In the genomic region with DNA sequence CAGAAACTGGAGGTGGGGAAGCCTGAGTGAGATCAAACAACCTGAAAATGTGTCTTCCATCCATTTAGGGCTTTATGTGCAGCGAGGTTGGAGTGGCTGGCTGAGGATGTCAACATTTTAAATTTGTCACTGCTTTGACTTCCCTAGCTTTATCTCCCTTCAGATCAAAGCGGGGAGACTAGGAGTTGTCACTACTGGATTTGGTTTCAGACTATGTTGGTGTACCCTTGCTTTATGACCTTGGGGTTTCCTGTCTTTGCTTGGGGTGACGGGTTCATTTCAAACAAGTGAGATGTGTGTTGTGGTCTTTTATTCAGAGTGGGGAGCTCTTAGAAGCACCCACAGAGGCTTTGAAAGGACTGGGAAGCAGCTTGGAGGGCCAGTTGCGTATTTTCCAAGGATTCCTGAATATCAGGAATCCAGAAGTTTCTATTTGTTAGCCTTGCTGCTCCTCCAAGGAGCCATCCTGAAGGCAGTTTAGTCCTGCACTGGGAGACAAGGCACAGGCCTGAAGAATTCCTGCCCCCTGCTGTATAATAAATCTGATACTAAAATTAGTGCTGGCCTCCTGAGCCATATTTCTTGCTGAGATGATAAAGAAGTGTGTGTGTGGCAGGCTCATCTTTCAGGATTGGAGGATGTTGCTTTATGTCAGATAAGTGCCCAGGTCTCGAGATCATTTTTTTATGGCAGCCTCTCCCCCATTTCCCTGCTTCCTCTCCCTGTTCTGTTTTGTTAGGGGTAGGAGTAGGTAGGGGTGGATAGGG, we compare ENCODE assay signal across 10 cellular contexts. TPM values are rescaled to one million over a fixed set of nuclear protein-coding genes. Genes with fewer than 3 reads are reported as not detected.
DNase-seq lines count a peak whose midpoint lies in the region; ATAC-seq and TF ChIP-seq lines count a peak whose summit lies in the region.
"Had no signal": no experiment of that assay in that cellular context is flagged by ENCODE, and none has a peak within 500 bp of the region (broad histone marks: within the 10 kb centered on the region; RNA-seq: fewer than 3 reads in every experiment).

No MANE protein-coding gene starts in this region.

- POLR2A ChIA-PET in activated CD4-positive, alpha-beta T cell treated with anti-CD3 and anti-CD28 coated beads for 36 hours (lab: Charles Lee), result interaction anchor here (0.6 kb wide), 1 partner anchor 107 kb away, joined by 3 read pairs; no protein-coding TSS in a partner anchor
- POLR2A ChIA-PET in PC-3 (lab: Charles Lee; ENCODE audit: unreplicated experiment) (no interaction called here), PC-9 (lab: Charles Lee; ENCODE audit: unreplicated experiment) (no interaction called here)

- H3K4me2 ChIP-seq in PC-3 (ENCODE audit: low read length) (no peak overlapping the region), parathyroid adenoma (ENCODE audit: low read length) (no peak overlapping the region), PC-9 (no peak overlapping the region)

- peaks cover 39% of the 10 kb centered on the region for H3K36me3 Mint-ChIP-seq in activated CD4-positive, alpha-beta T cell treated with anti-CD3 and anti-CD28 coated beads for 36 hours (ENCODE audit: low read depth)

- TF ChIP-seq CTCF in PC-3 (conservative IDR thresholded peaks at IDR 0.05; ENCODE audit: low read depth, low read length), result no peak
- peak; percentile 27 for TF ChIP-seq CTCF in parathyroid adenoma (IDR thresholded peaks at IDR 0.05)
- no peak for TF ChIP-seq CTCF in PC-9 (conservative IDR thresholded peaks at IDR 0.05)

- H3K36me3 ChIP-seq in PC-3 (ENCODE audit: low read depth, low read length) (peaks cover 4% of the 10 kb centered on the region; the same call in 1 of the 2 replicates), parathyroid adenoma (ENCODE audit: control insufficient read depth, insufficient read depth, low read length) (no peaks in the 10 kb centered on the region), PC-9 (ENCODE audit: low read depth) (no peaks in the 10 kb centered on the region)
- H3K36me3 ChIP-seq: uterus had no signal

- no peak overlapping the region for H3K27ac ChIP-seq in PC-3 (ENCODE audit: low read length)
- H3K27ac ChIP-seq in caudate nucleus (ENCODE audit: low read depth, low read length), result peak overlapping the region; percentile 75
- H3K27ac ChIP-seq in parathyroid adenoma, result peak overlapping the region; percentile 81
- H3K27ac ChIP-seq in PC-9, result no peak overlapping the region
- H3K27ac ChIP-seq: epithelial cell of prostate had no signal

- H4K20me1 ChIP-seq in PC-3 (ENCODE audit: low read length) (no peaks in the 10 kb centered on the region), PC-9 (ENCODE audit: insufficient read depth) (no peaks in the 10 kb centered on the region)

- H3K27me3 Mint-ChIP-seq in activated CD4-positive, alpha-beta T cell treated with anti-CD3 and anti-CD28 coated beads for 36 hours, result no peaks in the 10 kb centered on the region

- H3K4me1 Mint-ChIP-seq in activated CD4-positive, alpha-beta T cell treated with anti-CD3 and anti-CD28 coated beads for 36 hours, result peaks cover 77% of the 10 kb centered on the region

- no peaks in the 10 kb centered on the region for H3K9me3 Mint-ChIP-seq in activated CD4-positive, alpha-beta T cell treated with anti-CD3 and anti-CD28 coated beads for 36 hours (ENCODE audit: low read depth)

- DNase-seq in activated CD4-positive, alpha-beta T cell treated with anti-CD3 and anti-CD28 coated beads for 36 hours, result no peak
- no peak for DNase-seq in activated CD4-positive, alpha-beta T cell treated with anti-CD3 and anti-CD28 coated beads for 4 hours
- DNase-seq in PC-3, result no peak
- no peak for DNase-seq in caudate nucleus (lab: John Stamatoyannopoulos, UW)
- no peak for DNase-seq in PC-9
- DNase-seq: uterus had no signal

- no peak overlapping the region for H3K9ac ChIP-seq in PC-3 (ENCODE audit: low read length)
- H3K9ac ChIP-seq in parathyroid adenoma, result no peak overlapping the region

- BruUV-seq in PC-3 (replicated peaks; lab: Mats Ljungman, UMichigan) (no TSS peak), PC-9 (replicated peaks; lab: Mats Ljungman, UMichigan) (no TSS peak)

- H3F3A ChIP-seq in PC-3 (ENCODE audit: low read length, unreplicated experiment), result peaks cover 4% of the 10 kb centered on the region
- H3F3A ChIP-seq in PC-9 (ENCODE audit: insufficient read depth, low read depth), result no peaks in the 10 kb centered on the region

- H3K4me3 ChIP-seq in PC-3 (ENCODE audit: low read length) (no peak overlapping the region), parathyroid adenoma (ENCODE audit: low read depth, low read length) (no peak overlapping the region), PC-9 (no peak overlapping the region)
- H3K4me3 ChIP-seq: uterus had no signal

- H3K79me2 ChIP-seq in PC-3 (ENCODE audit: low read length) (no peaks in the 10 kb centered on the region), parathyroid adenoma (peaks cover 57% of the 10 kb centered on the region), PC-9 (ENCODE audit: low read depth) (no peaks in the 10 kb centered on the region)

- no peak overlapping the region for H3K4me3 Mint-ChIP-seq in activated CD4-positive, alpha-beta T cell treated with anti-CD3 and anti-CD28 coated beads for 36 hours

- H2AFZ ChIP-seq in PC-3 (ENCODE audit: low read length) (no peak overlapping the region), parathyroid adenoma (no peak overlapping the region), PC-9 (no peak overlapping the region)

- ATAC-seq in activated CD4-positive, alpha-beta T cell treated with anti-CD3 and anti-CD28 coated beads for 36 hours, result peak; percentile 46
- ATAC-seq in PC-3, result peak; percentile 33; the same call in 1 of the 2 replicates
- no peak for ATAC-seq in HG03175 (IDR thresholded peaks at IDR 0.05; ENCODE audit: unreplicated experiment)
- no peak for ATAC-seq in HG02981 (IDR thresholded peaks at IDR 0.05; ENCODE audit: unreplicated experiment)

- peak overlapping the region; percentile 55 for H3K27ac Mint-ChIP-seq in activated CD4-positive, alpha-beta T cell treated with anti-CD3 and anti-CD28 coated beads for 36 hours

- H3K27me3 ChIP-seq in PC-3 (ENCODE audit: low read length) (no peaks in the 10 kb centered on the region), parathyroid adenoma (ENCODE audit: control insufficient read depth, insufficient read depth, low read length) (no peaks in the 10 kb centered on the region), PC-9 (ENCODE audit: insufficient read depth, low read depth) (peaks cover 53% of the 10 kb centered on the region)
- H3K27me3 ChIP-seq: uterus had no signal

- CTCF ChIA-PET in activated CD4-positive, alpha-beta T cell treated with anti-CD3 and anti-CD28 coated beads for 36 hours (lab: Charles Lee), result interaction anchor here (0.7 to 1.3 kb wide), 3 partner anchors 9 to 390 kb away, joined by 3 to 4 read pairs (median 4); no protein-coding TSS in a partner anchor
- CTCF ChIA-PET in PC-3 (lab: Charles Lee) (interaction anchor here (0.6 kb wide), 1 partner anchor 423 kb away, joined by 4 read pairs; no protein-coding TSS in a partner anchor), PC-9 (lab: Charles Lee) (no interaction called here)

- H3K4me1 ChIP-seq in PC-3 (ENCODE audit: insufficient read depth, low read length), result no peaks in the 10 kb centered on the region
- H3K4me1 ChIP-seq in parathyroid adenoma, result peaks cover 55% of the 10 kb centered on the region
- no peaks in the 10 kb centered on the region for H3K4me1 ChIP-seq in PC-9 (replicated peaks; ENCODE audit: insufficient read depth)
- H3K4me1 ChIP-seq: uterus had no signal

- H3K9me2 ChIP-seq in PC-3 (replicated peaks; ENCODE audit: low read length) (no peaks in the 10 kb centered on the region), PC-9 (ENCODE audit: insufficient read depth) (no peaks in the 10 kb centered on the region)

- intact Hi-C loops in activated CD4-positive, alpha-beta T cell treated with anti-CD3 and anti-CD28 coated beads for 36 hours (cut with DNase I, micrococcal nuclease), result no loop called here
- intact Hi-C loops in PC-3 (cut with micrococcal nuclease), result no loop called here
- intact Hi-C loops in PC-9 (cut with micrococcal nuclease; ENCODE audit: unreplicated experiment), result no loop called here

- H3K9me3 ChIP-seq in PC-3 (ENCODE audit: low read length) (no peaks in the 10 kb centered on the region), parathyroid adenoma (ENCODE audit: control insufficient read depth, low read length) (no peaks in the 10 kb centered on the region), PC-9 (ENCODE audit: insufficient read depth, low read depth) (no peaks in the 10 kb centered on the region)
- H3K9me3 ChIP-seq: uterus had no signal

RNA-seq across cellular contexts. Expression of gene MSI2, which starts 25.7 kb away (rescaled TPM):
- 10 to 100 TPM; 55.3 to 57.2 TPM for total RNA-seq in activated CD4-positive, alpha-beta T cell treated with anti-CD3 and anti-CD28 coated beads for 36 hours
- total RNA-seq in PC-3 (2014; rRNA removed), result 54.7 and 60.4 TPM in 2 replicates
- 11.8 and 15.7 TPM in 2 replicates for total RNA-seq in PC-9 (2021)

Comparison
In these comparisons a context has a peak if more than half of its experiments do, and no peak if none do; other contexts are left out.
1. ATAC-seq: peak in activated CD4-positive, alpha-beta T cell treated with anti-CD3 and anti-CD28 coated beads for 36 hours (single experiment) and PC-3 (single experiment); none in HG03175 (single experiment) and HG02981 (single experiment).
2. H3K27ac ChIP-seq: peak in caudate nucleus (single experiment) and parathyroid adenoma (single experiment); none in PC-3 (single experiment) and PC-9 (single experiment).